Comparison of ENCODE assay signal across 15 cellular contexts in the genomic region with DNA sequence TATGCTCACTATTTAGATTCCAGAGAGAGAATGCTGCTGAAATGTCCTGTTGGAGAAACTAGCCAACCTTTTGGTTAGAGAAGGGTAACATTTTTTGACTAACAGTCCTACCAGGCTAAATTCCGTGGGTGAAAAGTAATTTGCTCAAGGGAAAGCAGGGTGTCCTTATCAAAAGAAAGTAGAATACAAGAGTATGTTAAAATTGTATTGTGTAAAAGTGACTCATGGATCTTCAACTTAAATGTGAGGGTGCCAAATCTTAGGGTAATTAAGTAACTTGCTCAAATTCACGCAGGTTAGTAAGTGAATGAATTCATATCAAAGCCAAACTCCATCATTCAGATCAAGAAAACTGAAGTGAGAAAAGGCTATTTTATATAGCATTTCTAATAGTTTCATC.
A peak's percentile ranks its signal among the peaks of the same experiment; 100 is the strongest.
DNase-seq lines count a peak whose midpoint lies in the region; ATAC-seq and TF ChIP-seq lines count a peak whose summit lies in the region.
"Had no signal": no experiment of that assay in that cellular context is flagged by ENCODE, and none has a peak within 500 bp of the region (broad histone marks: within the 10 kb centered on the region; RNA-seq: fewer than 3 reads in every experiment).

No MANE protein-coding gene starts in this region.

- TF ChIP-seq CTCF in ascending aorta (IDR thresholded peaks at IDR 0.05), result no peak
- no peak for TF ChIP-seq CTCF in foreskin keratinocyte (conservative IDR thresholded peaks at IDR 0.05)
- TF ChIP-seq CTCF in spleen (IDR thresholded peaks at IDR 0.05 in 8 of 11, conservative IDR thresholded peaks at IDR 0.05 in 3 of 11), result no peak
- TF ChIP-seq CTCF in natural killer cell (IDR thresholded peaks at IDR 0.05), result no peak

- WGBS in spleen, 5 donors, result 74 to 94% (median 85%) methylated on average over 2 of the region's 2 CpGs

- peaks cover 9% of the 10 kb centered on the region for H3K36me3 Mint-ChIP-seq in natural killer cell
- H3K36me3 Mint-ChIP-seq: CD8-positive, alpha-beta memory T cell had no signal

- peak overlapping the region; percentile 12 to 63 for H3K27ac ChIP-seq in ascending aorta
- H3K27ac ChIP-seq in foreskin keratinocyte, result peak overlapping the region; percentile 32
- H3K27ac ChIP-seq in spleen, result peak overlapping the region in 5 of 8 donors; percentile 3 to 50 (median 22)
- H3K27ac ChIP-seq: BLaER1 had no signal

- no peak overlapping the region for H3K4me3 Mint-ChIP-seq in natural killer cell

- H3K27me3 ChIP-seq in ascending aorta (no peaks in the 10 kb centered on the region), foreskin keratinocyte (no peaks in the 10 kb centered on the region), spleen (replicated peaks in 1 of 7) (no peaks in the 10 kb centered on the region)
- H3K27me3 ChIP-seq: BLaER1 had no signal

- H3K27ac Mint-ChIP-seq in natural killer cell, result no peak overlapping the region
- H3K27ac Mint-ChIP-seq: CD8-positive, alpha-beta memory T cell had no signal

- DNase-seq in GM03348 (ENCODE audit: low spot score) (peak; percentile 17), ascending aorta (ENCODE audit: low spot score in 2 of 2) (no peak), foreskin keratinocyte (no peak), spleen (no peak), natural killer cell (no peak)
- DNase-seq: CD8-positive, alpha-beta memory T cell; MM.1S; NCI-H1105; NCI-H187 treated with DMSO at 0.1 percent for 48 hours; NCI-H510A; NCI-H82; SIG-M5 had no signal

- TF ChIP-seq POLR2A in spleen (IDR thresholded peaks at IDR 0.05), result no peak

- H3K9me3 ChIP-seq in ascending aorta (no peaks in the 10 kb centered on the region), spleen (peaks cover 0 to 20% (median 7%) of the 10 kb centered on the region in 8 donors)
- H3K9me3 ChIP-seq: BLaER1 had no signal

- H3K9me3 Mint-ChIP-seq in natural killer cell, result peaks cover 27 to 28% of the 10 kb centered on the region in 2 donors

- intact Hi-C loops in ascending aorta (cut with DNase I), result loop anchor here (5.0 kb wide), 1 partner anchor 80 kb away; the partner anchor contains the start of gene PCDH7
- intact Hi-C loops in spleen (cut with DNase I; ENCODE audit: low total_unique reads), result no loop called here
- intact Hi-C loops in natural killer cell (cut with micrococcal nuclease), result no loop called here

- no peaks in the 10 kb centered on the region for H3K27me3 Mint-ChIP-seq in natural killer cell (ENCODE audit: low read depth in 2 of 2)
- H3K27me3 Mint-ChIP-seq: CD8-positive, alpha-beta memory T cell had no signal

- ATAC-seq in foreskin keratinocyte (peak; percentile 40), GM18907 (IDR thresholded peaks at IDR 0.05; ENCODE audit: unreplicated experiment) (no peak), natural killer cell (no peak), GM18861 (IDR thresholded peaks at IDR 0.05; ENCODE audit: unreplicated experiment) (no peak)

- H3K4me3 ChIP-seq in ascending aorta, result no peak overlapping the region
- no peak overlapping the region for H3K4me3 ChIP-seq in spleen
- H3K4me3 ChIP-seq: BLaER1 had no signal

- H3K4me1 ChIP-seq in ascending aorta, result peaks cover 0 to 9% of the 10 kb centered on the region in 2 donors
- H3K4me1 ChIP-seq in foreskin keratinocyte, result peaks cover 19% of the 10 kb centered on the region
- H3K4me1 ChIP-seq in spleen, result no peaks in the 10 kb centered on the region
- H3K4me1 ChIP-seq: BLaER1 had no signal

- no peaks in the 10 kb centered on the region for H3K4me1 Mint-ChIP-seq in natural killer cell
- H3K4me1 Mint-ChIP-seq: CD8-positive, alpha-beta memory T cell had no signal

- H3K36me3 ChIP-seq in ascending aorta (no peaks in the 10 kb centered on the region), spleen (no peaks in the 10 kb centered on the region)
- H3K36me3 ChIP-seq: BLaER1 had no signal
